In the genomic region with DNA sequence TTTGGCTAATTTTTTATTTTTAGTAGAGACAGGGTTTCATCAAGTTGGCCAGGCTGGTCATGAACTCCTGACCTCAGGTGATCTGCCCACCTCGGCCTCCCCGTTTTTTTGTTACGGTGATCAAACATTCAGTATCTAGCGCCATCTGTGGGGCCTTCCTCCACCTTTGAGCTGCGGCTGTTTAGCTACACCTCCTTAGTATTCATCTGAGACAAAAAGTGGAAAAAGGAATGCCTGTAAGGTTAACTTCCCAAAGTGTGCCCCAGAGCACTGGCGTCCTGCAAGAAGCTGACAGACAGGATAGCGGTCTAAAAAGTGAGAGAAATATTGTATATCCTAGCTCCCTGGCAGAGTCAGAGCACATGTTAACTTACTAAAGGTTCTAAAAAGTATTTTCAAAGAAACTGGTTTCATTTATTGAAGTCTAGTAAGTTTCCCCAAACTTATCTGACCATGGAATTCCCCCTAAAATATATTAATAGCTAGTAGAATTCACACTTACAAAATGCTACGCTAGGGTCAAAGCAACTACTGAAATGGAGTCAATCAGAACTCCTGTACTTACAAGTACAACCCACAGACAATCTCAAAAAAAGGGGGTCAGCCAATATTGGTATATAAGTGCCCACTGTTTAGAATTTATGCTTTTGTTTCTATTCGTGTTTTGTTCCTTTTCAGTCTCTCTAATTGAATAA, we compare ENCODE assay signal across 11 cellular contexts. TPM values are rescaled to one million over a fixed set of nuclear protein-coding genes. Genes with fewer than 3 reads are reported as not detected.
A peak's percentile ranks its signal among the peaks of the same experiment; 100 is the strongest.
DNase-seq lines count a peak whose midpoint lies in the region; TF ChIP-seq lines count a peak whose summit lies in the region.
"Had no signal": no experiment of that assay in that cellular context is flagged by ENCODE, and none has a peak within 500 bp of the region (broad histone marks: within the 10 kb centered on the region; RNA-seq: fewer than 3 reads in every experiment).

No MANE protein-coding gene starts in this region.

- H3K9me3 Mint-ChIP-seq in mesothelial cell of epicardium: no peaks in the 10 kb centered on the region

- peak; percentile 2 for TF ChIP-seq CTCF in GM13976 (IDR thresholded peaks at IDR 0.05; ENCODE audit: borderline replicate concordance, control extremely low read depth, extremely low read depth, insufficient read depth, missing control alignments)
- no peak for TF ChIP-seq CTCF in mesothelial cell of epicardium (IDR thresholded peaks at IDR 0.05; ENCODE audit: unreplicated experiment)

- peak; percentile 24 for DNase-seq in GM13976 (ENCODE audit: low spot score)
- DNase-seq in SK-MEL-5 (ENCODE audit: low read depth, low spot score): peak; percentile 10
- DNase-seq in activated effector memory CD4-positive, alpha-beta T cell treated with anti-CD3 and anti-CD28 coated beads, Interleukin-2, amount 50 U/mL, for 16 hours: peak; percentile 77
- DNase-seq in mesothelial cell of epicardium (ENCODE audit: low spot score in 2 of 2, unreplicated experiment in 2 of 2): no peak
- no peak for DNase-seq in DMS79 (lab: John Stamatoyannopoulos, UW)
- no peak for DNase-seq in ureter (ENCODE audit: low spot score)
- no peak for DNase-seq in COLO668 (lab: John Stamatoyannopoulos, UW; ENCODE audit: unreplicated experiment)
- DNase-seq: amniotic stem cell, glutamatergic neuron, occipital lobe, RPMI8226 had no signal

- no peaks in the 10 kb centered on the region for H3K27me3 Mint-ChIP-seq in mesothelial cell of epicardium (ENCODE audit: low read depth)

- H3K4me1 Mint-ChIP-seq in mesothelial cell of epicardium: peaks cover 49% of the 10 kb centered on the region

- peaks cover 5% of the 10 kb centered on the region for H3K36me3 Mint-ChIP-seq in mesothelial cell of epicardium

- no peak overlapping the region for H3K4me3 Mint-ChIP-seq in mesothelial cell of epicardium

- in situ Hi-C loops in GM13976 (cut with MboI; ENCODE audit: low sequenced_read_pairs, unreplicated experiment) (no loop called here), SK-MEL-5 (cut with HindIII; ENCODE audit: low pct_unique_long_range_greater_than_20kb, low sequenced_read_pairs) (no loop called here)

- peak overlapping the region; percentile 50 for H3K27ac Mint-ChIP-seq in mesothelial cell of epicardium

RNA-seq across cellular contexts. Expression of a gene that starts 59.1 kb away (rescaled TPM):
- total RNA-seq in SK-MEL-5 (2014; rRNA removed; shearing (Covaris generic)): 13.9 and 15.1 TPM in 2 replicates
- polyA plus RNA-seq in SK-MEL-5 (2015; cell fraction: cytosol; rRNA removed): 14.1 and 18.8 TPM in 2 replicates
- 5.1 and 6.1 TPM in 2 replicates for polyA plus RNA-seq in SK-MEL-5 (2015; cell fraction: nucleus; rRNA removed)
- total RNA-seq in mesothelial cell of epicardium: 31.4 to 31.9 TPM (median 31.5 TPM) in 3 replicates
- 77.0 TPM for total RNA-seq in ureter

Comparison
In these comparisons a context has a peak if more than half of its experiments do, and no peak if none do; other contexts are left out.
1. DNase-seq: peak in GM13976 (single experiment), SK-MEL-5 (single experiment) and activated effector memory CD4-positive, alpha-beta T cell treated with anti-CD3 and anti-CD28 coated beads, Interleukin-2, amount 50 U/mL, for 16 hours (single experiment); none in mesothelial cell of epicardium (0 of 2), DMS79 (single experiment), ureter (single experiment) and COLO668 (single experiment).